In the genomic region with DNA sequence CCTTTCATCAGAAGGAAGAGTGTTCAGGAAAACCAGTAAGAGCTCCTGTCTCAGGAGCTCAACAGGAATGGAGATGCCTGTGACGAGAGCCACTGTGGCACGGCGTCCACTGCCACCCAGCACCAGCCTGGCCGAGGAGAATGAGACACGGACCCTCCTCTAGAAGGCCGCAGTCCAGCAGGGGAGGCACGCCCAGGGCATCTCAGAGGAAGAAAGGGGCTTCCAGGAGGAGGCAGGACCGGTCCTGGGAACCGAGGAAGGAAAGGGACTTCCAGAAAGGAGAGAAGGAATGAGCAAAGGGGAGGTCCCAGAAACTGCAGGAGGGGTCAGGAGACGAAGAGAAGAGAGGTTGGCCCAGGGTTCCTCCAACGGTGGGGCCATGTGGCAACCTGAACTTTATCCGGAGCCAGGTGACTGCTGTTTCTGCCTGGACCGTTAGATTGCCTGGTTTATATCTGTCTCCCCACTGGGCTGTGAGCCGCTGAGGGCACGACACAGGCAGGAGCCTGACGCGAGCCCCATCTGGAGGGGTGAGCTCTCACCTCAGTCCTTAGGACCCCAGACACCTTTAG, we compare ENCODE assay signal across 8 cellular contexts. TPM values are rescaled to one million over a fixed set of nuclear protein-coding genes. Genes with fewer than 3 reads are reported as not detected.
DNase-seq lines count a peak whose midpoint lies in the region; ATAC-seq, FAIRE-seq and TF ChIP-seq lines count a peak whose summit lies in the region.

No MANE protein-coding gene starts in this region.

- H3K4me3 ChIP-seq in keratinocyte (ENCODE audit: control insufficient read depth in 2 of 3, extremely low read depth in 1 of 3, insufficient read depth in 2 of 3, low read depth in 1 of 3, low read length in 3 of 3), result no peak overlapping the region

- H3K36me3 ChIP-seq in keratinocyte (ENCODE audit: control insufficient read depth in 2 of 2, extremely low read depth in 1 of 2, insufficient read depth in 2 of 2, low read length in 2 of 2), result no peaks in the 10 kb centered on the region

- no peaks in the 10 kb centered on the region for H3K79me2 ChIP-seq in keratinocyte (ENCODE audit: control insufficient read depth, insufficient read depth, low read length)

- peak overlapping the region; percentile 77 for H3K4me2 ChIP-seq in keratinocyte (ENCODE audit: control insufficient read depth, extremely low read depth, insufficient read depth, low read depth, low read length)

- H3K9me3 ChIP-seq in keratinocyte (ENCODE audit: control insufficient read depth, low read depth, low read length), result no peaks in the 10 kb centered on the region

- no peaks in the 10 kb centered on the region for H3K27me3 ChIP-seq in keratinocyte (ENCODE audit: control insufficient read depth, extremely low read depth, insufficient read depth, low read length)

- FAIRE-seq in keratinocyte (lab: Jason Lieb, UNC), result no peak
- no peak for FAIRE-seq in urothelium cell line (lab: Jason Lieb, UNC)

- dilution Hi-C loops in keratinocyte (cut with MboI; ENCODE audit: extremely low pct_ligation_motif_present, low sequenced_read_pairs), result no loop called here

- DNase-seq in NCI-H2227 treated with DMSO at 0.1 percent for 48 hours (lab: John Stamatoyannopoulos, UW), result peak; percentile 49
- DNase-seq in NCI-H2227 (lab: John Stamatoyannopoulos, UW; ENCODE audit: unreplicated experiment), result no peak
- peak; percentile 21 for DNase-seq in activated effector memory CD4-positive, alpha-beta T cell treated with Interleukin-2 at 50 U/mL for 16 hours
- no peak for DNase-seq in keratinocyte (ENCODE audit: low read depth, low spot score)
- DNase-seq in urothelium cell line (ENCODE audit: low spot score), result peak; percentile 21

- no peak for TF ChIP-seq CTCF in keratinocyte (optimal IDR thresholded peaks at IDR 0.05 in 1 of 3, IDR thresholded peaks at IDR 0.05 in 1 of 3, conservative IDR thresholded peaks at IDR 0.05 in 1 of 3; ENCODE audit: extremely low read depth in 1 of 3, insufficient read depth in 2 of 3, low read length in 3 of 3)

- H3K4me1 ChIP-seq in keratinocyte (ENCODE audit: control insufficient read depth, extremely low read depth, insufficient read depth, low read length), result peaks cover 22% of the 10 kb centered on the region

- H2AFZ ChIP-seq in keratinocyte (ENCODE audit: control insufficient read depth, low read length), result no peak overlapping the region

- no peak overlapping the region for H3K27ac ChIP-seq in keratinocyte (ENCODE audit: control insufficient read depth, insufficient read depth, low read length)

- peaks cover 2% of the 10 kb centered on the region for H3K9me1 ChIP-seq in keratinocyte (ENCODE audit: control insufficient read depth, extremely low read depth, insufficient read depth, low read length)

- no peak overlapping the region for H3K9ac ChIP-seq in keratinocyte (ENCODE audit: control insufficient read depth, extremely low read depth, insufficient read depth, low read length)

- H4K20me1 ChIP-seq in keratinocyte (ENCODE audit: control insufficient read depth, extremely low read depth, insufficient read depth, low read length), result no peaks in the 10 kb centered on the region

- ATAC-seq in HG03103 (IDR thresholded peaks at IDR 0.05; ENCODE audit: low read depth, unreplicated experiment), result peak; percentile 24
- ATAC-seq in HG02623 (IDR thresholded peaks at IDR 0.05; ENCODE audit: unreplicated experiment), result no peak
- no peak for ATAC-seq in GM18907 (IDR thresholded peaks at IDR 0.05; ENCODE audit: unreplicated experiment)

RNA-seq across cellular contexts. Expression of a gene that starts 26.8 kb away (rescaled TPM):
- 1.8 to 2.2 TPM (median 2.2 TPM) in 3 replicates for polyA plus RNA-seq in keratinocyte
- polyA plus RNA-seq in keratinocyte (2011; ENCODE audit: low read depth), result 2.8 TPM
- polyA plus RNA-seq in keratinocyte (2011; cell fraction: cytosol; rRNA removed), result 2.5 and 2.9 TPM in 2 replicates
- polyA plus RNA-seq in keratinocyte (2011; cell fraction: nucleus; rRNA removed), result 1.9 and 2.0 TPM in 2 replicates
- polyA plus RNA-seq in keratinocyte (2012; ENCODE audit: low replicate concordance), result 2.2 and 2.7 TPM in 2 replicates
- 1.1 to 1.8 TPM (median 1.4 TPM) in 3 replicates for polyA minus RNA-seq in keratinocyte
- 4.4 TPM for polyA minus RNA-seq in keratinocyte (2011; cell fraction: cytosol; rRNA and poly(A)+ RNA removed)
- polyA minus RNA-seq in keratinocyte (2011; cell fraction: nucleus; rRNA and poly(A)+ RNA removed), result 2.7 TPM in 1 of 2 replicates, not detected in the other

Comparison
In these comparisons a context has a peak if more than half of its experiments do, and no peak if none do; other contexts are left out.
1. DNase-seq: peak in NCI-H2227 treated with DMSO at 0.1 percent for 48 hours (single experiment), activated effector memory CD4-positive, alpha-beta T cell treated with Interleukin-2 at 50 U/mL for 16 hours (single experiment) and urothelium cell line (single experiment); none in NCI-H2227 (single experiment) and keratinocyte (single experiment).